9 cellular contexts compared by ENCODE assay signal in genomic region chr11:10526974-10527918, GRCh38. TPM values are rescaled to one million over a fixed set of nuclear protein-coding genes. Genes with fewer than 3 reads are reported as not detected.
DNase-seq lines count a peak whose midpoint lies in the region; ATAC-seq and TF ChIP-seq lines count a peak whose summit lies in the region.
"Had no signal": no experiment of that assay in that cellular context is flagged by ENCODE, and none has a peak within 500 bp of the region (broad histone marks: within the 10 kb centered on the region; RNA-seq: fewer than 3 reads in every experiment).

No MANE protein-coding gene starts in this region.

- H3K9ac ChIP-seq in OCI-LY3 (ENCODE audit: low read length), result no peak overlapping the region

- H3K27me3 ChIP-seq in A673 (replicated peaks; ENCODE audit: insufficient read depth, low read depth, low read length, poor library complexity) (no peaks in the 10 kb centered on the region), OCI-LY3 (ENCODE audit: low read depth, low read length) (no peaks in the 10 kb centered on the region)

- TF ChIP-seq CTCF in A673 (conservative IDR thresholded peaks at IDR 0.05; ENCODE audit: low read depth, low read length), result no peak
- TF ChIP-seq CTCF in OCI-LY3 (IDR thresholded peaks at IDR 0.05; ENCODE audit: low read depth, low read length), result no peak
- no peak for TF ChIP-seq CTCF in fibroblast of villous mesenchyme (IDR thresholded peaks at IDR 0.05; ENCODE audit: insufficient read depth, low read depth, low read length)

- DNase-seq in A673 (ENCODE audit: low spot score) (no peak), fibroblast of villous mesenchyme (ENCODE audit: low read depth) (peak; percentile 31), occipital lobe (lab: John Stamatoyannopoulos, UW) (no peak), glomerular visceral epithelial cell (ENCODE audit: extremely low spot score) (no peak), NAMALWA (ENCODE audit: low spot score) (no peak), SHP77 treated with DMSO at 0.1 percent for 48 hours (lab: John Stamatoyannopoulos, UW) (no peak)
- DNase-seq: DMS153 had no signal

- intact Hi-C loops in A673 (cut with micrococcal nuclease; ENCODE audit: unreplicated experiment), result no loop called here

- H3K4me1 ChIP-seq in A673 (ENCODE audit: insufficient read depth, low read length, poor library complexity, severe bottlenecking), result peaks cover 31% of the 10 kb centered on the region
- H3K4me1 ChIP-seq in OCI-LY3 (ENCODE audit: low read length), result peaks cover 13% of the 10 kb centered on the region

- H3K79me2 ChIP-seq in OCI-LY3 (ENCODE audit: low read length), result no peaks in the 10 kb centered on the region

- H3K4me3 ChIP-seq in A673 (ENCODE audit: low read depth, low read length, poor library complexity, severe bottlenecking) (no peak overlapping the region), OCI-LY3 (ENCODE audit: low read length) (peak overlapping the region; percentile 13; the same call in 1 of the 2 replicates), fibroblast of villous mesenchyme (ENCODE audit: low read depth, low read length) (no peak overlapping the region)

- H3K4me2 ChIP-seq in OCI-LY3 (ENCODE audit: low read length), result peak overlapping the region; percentile 62

- no peaks in the 10 kb centered on the region for H4K20me1 ChIP-seq in OCI-LY3 (ENCODE audit: insufficient read depth, low read length)

- peaks cover 91% of the 10 kb centered on the region for H3K36me3 ChIP-seq in A673 (ENCODE audit: insufficient read depth, low read length, poor library complexity, severe bottlenecking)
- H3K36me3 ChIP-seq in OCI-LY3 (replicated peaks; ENCODE audit: low read depth, low read length), result peaks cover 33% of the 10 kb centered on the region

- H3K9me3 ChIP-seq in A673 (ENCODE audit: low read depth, low read length, poor library complexity, severe bottlenecking) (no peaks in the 10 kb centered on the region), OCI-LY3 (ENCODE audit: insufficient read depth, low read length) (no peaks in the 10 kb centered on the region)

- CTCF ChIA-PET in A673 (lab: Charles Lee), result no interaction called here

- POLR2A ChIA-PET in A673 (lab: Charles Lee; ENCODE audit: low non-redundant PET), result no interaction called here

- H3K27ac ChIP-seq in A673 (ENCODE audit: low read depth, low read length, poor library complexity, severe bottlenecking), result peak overlapping the region; percentile 11
- 0 out of 2 replicates have a peak overlapping the region, but pooled peaks have one; percentile 16 for H3K27ac ChIP-seq in OCI-LY3 (ENCODE audit: low read length)

- peak; percentile 86 for ATAC-seq in GM21515 (IDR thresholded peaks at IDR 0.05; ENCODE audit: unreplicated experiment)

- no peak overlapping the region for H2AFZ ChIP-seq in OCI-LY3 (ENCODE audit: low read depth, low read length)

- BruUV-seq in A673 (replicated peaks; lab: Mats Ljungman, UMichigan), result no TSS peak

RNA-seq across cellular contexts. Expression of gene RNF141, which starts 13.7 kb away (rescaled TPM):
- total RNA-seq in A673 (2021) (36.4 and 48.4 TPM in 2 replicates), fibroblast of villous mesenchyme (18.0 and 31.1 TPM in 2 replicates), occipital lobe (80.0 TPM)

RNA-seq across cellular contexts. Expression of gene LYVE1, which starts 41.2 kb away (rescaled TPM):
- 0.11 and 0.15 TPM in 2 replicates for total RNA-seq in A673 (2021)
- under 0.01 TPM in 1 of 2 replicates, not detected in the other for total RNA-seq in fibroblast of villous mesenchyme
- 9.0 TPM for total RNA-seq in occipital lobe
